29 cellular contexts compared by ENCODE assay signal in genomic region chr9:33311953-33312352, GRCh38. TPM values are rescaled to one million over a fixed set of nuclear protein-coding genes. Genes with fewer than 3 reads are reported as not detected.
DNase-seq lines count a peak whose midpoint lies in the region; ATAC-seq and TF ChIP-seq lines count a peak whose summit lies in the region.
"Had no signal": no experiment of that assay in that cellular context is flagged by ENCODE, and none has a peak within 500 bp of the region (broad histone marks: within the 10 kb centered on the region; RNA-seq: fewer than 3 reads in every experiment).

No MANE protein-coding gene starts in this region.

- H3K4me1 Mint-ChIP-seq in activated T-cell treated with anti-CD3 and anti-CD28 coated beads, Interleukin-2, amount 50 U/mL, for 72 hours (ENCODE audit: low read depth), result peaks cover 41% of the 10 kb centered on the region
- no peaks in the 10 kb centered on the region for H3K4me1 Mint-ChIP-seq in stimulated activated naive CD8-positive, alpha-beta T cell treated with anti-CD3 and anti-CD28 coated beads, Interleukin-15, amount 100 ng/mL, for 72 hours
- H3K4me1 Mint-ChIP-seq: GM23338 had no signal

- peak in 1 of 2 donors; percentile 48 for DNase-seq in activated T-cell treated with anti-CD3 and anti-CD28 coated beads, Interleukin-2, amount 50 U/mL, for 72 hours
- DNase-seq in activated T-cell treated with anti-CD3 and anti-CD28 coated beads, Interleukin-2, amount 50 U/mL, for 1 hour, result no peak
- DNase-seq in M059J (ENCODE audit: low read depth), result peak; percentile 65
- peak; percentile 35 for DNase-seq in choroid plexus epithelial cell (ENCODE audit: low read depth)
- no peak for DNase-seq in stimulated activated naive CD8-positive, alpha-beta T cell treated with anti-CD3 and anti-CD28 coated beads, Interleukin-15, amount 100 ng/mL, for 72 hours
- DNase-seq in islet precursor cell, result no peak
- DNase-seq in T-helper 1 cell, result no peak
- DNase-seq: activated T-cell treated with anti-CD3 and anti-CD28 coated beads, Interleukin-2, amount 50 U/mL, for 4 hours; cortex of kidney; DMS 273 treated with DMSO at 0.1 percent for 48 hours; effector memory CD4-positive, alpha-beta T cell; head of caudate nucleus; lower lobe of right lung; midbrain; naive B cell; NCI-H1105; NCI-H187; posterior cingulate gyrus; RPMI8226; SJCRH30; SW 1271; thyroid gland had no signal

- no peaks in the 10 kb centered on the region for H3K9me3 Mint-ChIP-seq in activated T-cell treated with anti-CD3 and anti-CD28 coated beads, Interleukin-2, amount 50 U/mL, for 72 hours
- H3K9me3 Mint-ChIP-seq in stimulated activated naive CD8-positive, alpha-beta T cell treated with anti-CD3 and anti-CD28 coated beads, Interleukin-15, amount 100 ng/mL, for 72 hours, result no peaks in the 10 kb centered on the region
- H3K9me3 Mint-ChIP-seq: activated naive CD4-positive, alpha-beta T cell treated with anti-CD3 and anti-CD28 coated beads, Interleukin-2, amount 50 U/mL, for 24 hours; activated T-cell treated with anti-CD3 and anti-CD28 coated beads, Interleukin-2, amount 50 U/mL, for 4 hours; GM23338; naive B cell had no signal

- ATAC-seq in activated T-cell treated with anti-CD3 and anti-CD28 coated beads, Interleukin-2, amount 50 U/mL, for 72 hours (replicated peaks in 1 of 2), result peak; percentile 94 to 97
- peak; percentile 48 for ATAC-seq in stimulated activated naive CD8-positive, alpha-beta T cell treated with anti-CD3 and anti-CD28 coated beads, Interleukin-15, amount 100 ng/mL, for 72 hours
- ATAC-seq: activated T-cell treated with anti-CD3 and anti-CD28 coated beads, Interleukin-2, amount 50 U/mL, for 4 hours; GM12878; GM23338; lower lobe of right lung had no signal

- TF ChIP-seq CTCF in choroid plexus epithelial cell (conservative IDR thresholded peaks at IDR 0.05; ENCODE audit: low read depth, low read length), result no peak

- peaks cover 28 to 40% of the 10 kb centered on the region in 2 donors for H3K36me3 Mint-ChIP-seq in activated T-cell treated with anti-CD3 and anti-CD28 coated beads, Interleukin-2, amount 50 U/mL, for 72 hours (ENCODE audit: insufficient read depth in 2 of 2)

- peak overlapping the region; percentile 66 for H3K27ac Mint-ChIP-seq in activated T-cell treated with anti-CD3 and anti-CD28 coated beads, Interleukin-2, amount 50 U/mL, for 72 hours
- H3K27ac Mint-ChIP-seq in stimulated activated naive CD8-positive, alpha-beta T cell treated with anti-CD3 and anti-CD28 coated beads, Interleukin-15, amount 100 ng/mL, for 72 hours, result no peak overlapping the region
- H3K27ac Mint-ChIP-seq: activated naive CD4-positive, alpha-beta T cell treated with anti-CD3 and anti-CD28 coated beads, Interleukin-2, amount 50 U/mL, for 24 hours; GM23338 had no signal

- H3K4me3 ChIP-seq in choroid plexus epithelial cell (ENCODE audit: low read depth, low read length), result no peak overlapping the region
- H3K4me3 ChIP-seq: ascending aorta, GM12878, GM23338, lower lobe of right lung, right atrium auricular region, SJCRH30, smooth muscle cell, thyroid gland, vagina had no signal

- no peaks in the 10 kb centered on the region for H3K27me3 Mint-ChIP-seq in activated T-cell treated with anti-CD3 and anti-CD28 coated beads, Interleukin-2, amount 50 U/mL, for 72 hours (ENCODE audit: low read depth)
- H3K27me3 Mint-ChIP-seq in stimulated activated naive CD8-positive, alpha-beta T cell treated with anti-CD3 and anti-CD28 coated beads, Interleukin-15, amount 100 ng/mL, for 72 hours, result no peaks in the 10 kb centered on the region
- H3K27me3 Mint-ChIP-seq: activated naive CD4-positive, alpha-beta T cell treated with anti-CD3 and anti-CD28 coated beads, Interleukin-2, amount 50 U/mL, for 24 hours; naive B cell had no signal

- H3K4me3 Mint-ChIP-seq in activated T-cell treated with anti-CD3 and anti-CD28 coated beads, Interleukin-2, amount 50 U/mL, for 72 hours, result peak overlapping the region; percentile 36 to 65
- no peak overlapping the region for H3K4me3 Mint-ChIP-seq in stimulated activated naive CD8-positive, alpha-beta T cell treated with anti-CD3 and anti-CD28 coated beads, Interleukin-15, amount 100 ng/mL, for 72 hours
- H3K4me3 Mint-ChIP-seq: activated naive CD4-positive, alpha-beta T cell treated with anti-CD3 and anti-CD28 coated beads, Interleukin-2, amount 50 U/mL, for 24 hours; activated T-cell treated with anti-CD3 and anti-CD28 coated beads, Interleukin-2, amount 50 U/mL, for 4 hours; GM23338; naive B cell had no signal

RNA-seq across cellular contexts. Expression of gene NFX1, which starts 21.6 kb away (rescaled TPM):
- 10 to 100 TPM; 31.2 to 40.3 TPM for total RNA-seq in activated T-cell treated with anti-CD3 and anti-CD28 coated beads, Interleukin-2, amount 50 U/mL, for 72 hours
- total RNA-seq in M059J (2014; rRNA removed; shearing (Covaris generic)), result 21.4 and 24.5 TPM in 2 replicates

RNA-seq across cellular contexts. Expression of gene CHMP5, which starts 47.1 kb away (rescaled TPM):
- 100 to 1,000 TPM in 1 of 2 donors, 10 to 100 TPM in 1; 76.5 to 112 TPM for total RNA-seq in activated T-cell treated with anti-CD3 and anti-CD28 coated beads, Interleukin-2, amount 50 U/mL, for 72 hours
- total RNA-seq in M059J (2014; rRNA removed; shearing (Covaris generic)), result 217 and 248 TPM in 2 replicates

RNA-seq across cellular contexts. Expression of gene BAG1, which starts 47.4 kb away (rescaled TPM):
- total RNA-seq in activated T-cell treated with anti-CD3 and anti-CD28 coated beads, Interleukin-2, amount 50 U/mL, for 72 hours, result 10 to 100 TPM; 52.5 to 60.3 TPM
- total RNA-seq in M059J (2014; rRNA removed; shearing (Covaris generic)), result 60.1 and 72.0 TPM in 2 replicates

Comparison
In these comparisons a context has a peak if more than half of its experiments do, and no peak if none do; other contexts are left out.
1. DNase-seq: peak in M059J (single experiment) and choroid plexus epithelial cell (single experiment); none in activated T-cell treated with anti-CD3 and anti-CD28 coated beads, Interleukin-2, amount 50 U/mL, for 1 hour (single experiment), stimulated activated naive CD8-positive, alpha-beta T cell treated with anti-CD3 and anti-CD28 coated beads, Interleukin-15, amount 100 ng/mL, for 72 hours (0 of 2), islet precursor cell (single experiment) and T-helper 1 cell (0 of 5).
2. H3K4me3 Mint-ChIP-seq: peak in activated T-cell treated with anti-CD3 and anti-CD28 coated beads, Interleukin-2, amount 50 U/mL, for 72 hours (2 of 2); none in stimulated activated naive CD8-positive, alpha-beta T cell treated with anti-CD3 and anti-CD28 coated beads, Interleukin-15, amount 100 ng/mL, for 72 hours (0 of 2).